8 cellular contexts compared by ENCODE assay signal in genomic region chr1:224928906-224929305, GRCh38. TPM values are rescaled to one million over a fixed set of nuclear protein-coding genes. Genes with fewer than 3 reads are reported as not detected.
DNase-seq lines count a peak whose midpoint lies in the region; ATAC-seq and TF ChIP-seq lines count a peak whose summit lies in the region.

No MANE protein-coding gene starts in this region.

- no peak for TF ChIP-seq CTCF in Loucy (conservative IDR thresholded peaks at IDR 0.05; ENCODE audit: low read length)
- no peak for TF ChIP-seq CTCF in endothelial cell (IDR thresholded peaks at IDR 0.05; ENCODE audit: unreplicated experiment)

- DNase-seq in endothelial cell (ENCODE audit: low spot score) (no peak), DMS79 treated with DMSO at 0.1 percent for 48 hours (lab: John Stamatoyannopoulos, UW) (no peak), cerebellum (ENCODE audit: low spot score) (no peak), NCI-H1048 (lab: John Stamatoyannopoulos, UW) (no peak)

- no peaks in the 10 kb centered on the region; the same call in 1 of the 2 replicates for H3F3A ChIP-seq in Loucy (ENCODE audit: low read depth)

- no peaks in the 10 kb centered on the region for H3K9me2 ChIP-seq in Loucy (replicated peaks; ENCODE audit: low read depth, low read length)

- H3K4me1 Mint-ChIP-seq in endothelial cell (ENCODE audit: unreplicated experiment) = no peaks in the 10 kb centered on the region

- peak overlapping the region; percentile 82 for H3K4me3 ChIP-seq in ACC112 (ENCODE audit: low read depth, low read length)
- peak overlapping the region; percentile 71 for H3K4me3 ChIP-seq in Loucy (ENCODE audit: low read length, poor library complexity, severe bottlenecking)
- H3K4me3 ChIP-seq in muscle layer of duodenum (ENCODE audit: low read depth in 1 of 2, low read length in 2 of 2) = peak overlapping the region; percentile 53 to 66

- H3K27ac ChIP-seq in ACC112 (ENCODE audit: low read depth, low read length) = no peak overlapping the region
- H3K27ac ChIP-seq in muscle layer of duodenum (ENCODE audit: low read length) = no peak overlapping the region

- peaks cover 24% of the 10 kb centered on the region for H3K9me3 ChIP-seq in Loucy (ENCODE audit: insufficient read depth, low read depth, low read length)
- H3K9me3 ChIP-seq in muscle layer of duodenum (ENCODE audit: control insufficient read depth in 1 of 2, low read length in 2 of 2) = peaks cover 0 to 18% of the 10 kb centered on the region in 2 donors

- H3K4me3 Mint-ChIP-seq in endothelial cell (ENCODE audit: unreplicated experiment) = peak overlapping the region; percentile 94

- H3K79me2 ChIP-seq in ACC112 (ENCODE audit: control insufficient read depth, insufficient read depth, low read length, unreplicated experiment) (peaks cover 22% of the 10 kb centered on the region), Loucy (ENCODE audit: insufficient read depth, low read length) (peaks cover 23% of the 10 kb centered on the region)

- peaks cover 10% of the 10 kb centered on the region for H3K36me3 Mint-ChIP-seq in endothelial cell (ENCODE audit: low read depth, unreplicated experiment)

- H4K20me1 ChIP-seq in Loucy (ENCODE audit: insufficient read depth, low read length, poor library complexity, severe bottlenecking) = no peaks in the 10 kb centered on the region

- peak overlapping the region; percentile 74 for H3K9ac ChIP-seq in Loucy (ENCODE audit: low read depth, low read length, poor library complexity, severe bottlenecking)

- no peaks in the 10 kb centered on the region for H3K4me1 ChIP-seq in ACC112 (ENCODE audit: control insufficient read depth, insufficient read depth, low read length, unreplicated experiment)
- H3K4me1 ChIP-seq in Loucy (ENCODE audit: insufficient read depth, low read length, poor library complexity, severe bottlenecking) = peaks cover 5% of the 10 kb centered on the region
- H3K4me1 ChIP-seq in muscle layer of duodenum (ENCODE audit: control insufficient read depth in 1 of 2, insufficient read depth in 2 of 2, low read length in 2 of 2) = no peaks in the 10 kb centered on the region

- H2AFZ ChIP-seq in ACC112 (ENCODE audit: low read length, unreplicated experiment) = peak overlapping the region; percentile 88
- peak overlapping the region; percentile 91 for H2AFZ ChIP-seq in Loucy (ENCODE audit: low read length)

- H3K36me3 ChIP-seq in ACC112 (ENCODE audit: insufficient read depth, low read length) (peaks cover 4% of the 10 kb centered on the region; the same call in 1 of the 2 replicates), Loucy (ENCODE audit: insufficient read depth, low read length) (no peaks in the 10 kb centered on the region), muscle layer of duodenum (ENCODE audit: control insufficient read depth in 1 of 2, insufficient read depth in 2 of 2, low read length in 2 of 2) (no peaks in the 10 kb centered on the region)

- ATAC-seq in GM18867 (IDR thresholded peaks at IDR 0.05; ENCODE audit: unreplicated experiment) = no peak

- peak overlapping the region; percentile 86 for H3K4me2 ChIP-seq in Loucy (ENCODE audit: low read depth, low read length, poor library complexity, severe bottlenecking)

- H3K27ac Mint-ChIP-seq in endothelial cell (ENCODE audit: unreplicated experiment) = no peak overlapping the region

- H3K9me3 Mint-ChIP-seq in endothelial cell (ENCODE audit: unreplicated experiment) = peaks cover 10% of the 10 kb centered on the region

- no peaks in the 10 kb centered on the region for H3K27me3 Mint-ChIP-seq in endothelial cell (ENCODE audit: unreplicated experiment)

- H3K27me3 ChIP-seq in ACC112 (ENCODE audit: insufficient read depth, low read length) = no peaks in the 10 kb centered on the region
- no peaks in the 10 kb centered on the region for H3K27me3 ChIP-seq in Loucy (ENCODE audit: insufficient read depth, low read length, poor library complexity, severe bottlenecking)
- no peaks in the 10 kb centered on the region for H3K27me3 ChIP-seq in muscle layer of duodenum (ENCODE audit: low read depth, low read length)

RNA-seq across cellular contexts. Expression of gene DNAH14, which starts 0.6 kb away (rescaled TPM):
- total RNA-seq in endothelial cell (ENCODE audit: unreplicated experiment) = 21.6 TPM
- total RNA-seq in cerebellum = 72.0 TPM
